Comparison of ENCODE assay signal across 18 cellular contexts in genomic region chr2:152445375-152445774, GRCh38.
DNase-seq lines count a peak whose midpoint lies in the region; ATAC-seq, FAIRE-seq and TF ChIP-seq lines count a peak whose summit lies in the region.
"Had no signal": no experiment of that assay in that cellular context is flagged by ENCODE, and none has a peak within 500 bp of the region (broad histone marks: within the 10 kb centered on the region; RNA-seq: fewer than 3 reads in every experiment).

No MANE protein-coding gene starts in this region.

- peaks cover 39% of the 10 kb centered on the region for H3K4me1 ChIP-seq in RWPE2 (ENCODE audit: insufficient read depth, poor library complexity, severe bottlenecking)
- peaks cover 65% of the 10 kb centered on the region for H3K4me1 ChIP-seq in keratinocyte (ENCODE audit: control insufficient read depth, extremely low read depth, insufficient read depth, low read length)
- H3K4me1 ChIP-seq in Peyer's patch = no peaks in the 10 kb centered on the region

- TF ChIP-seq CTCF in RWPE2 (IDR thresholded peaks at IDR 0.05; ENCODE audit: poor library complexity, severe bottlenecking) (no peak), keratinocyte (optimal IDR thresholded peaks at IDR 0.05 in 1 of 3, IDR thresholded peaks at IDR 0.05 in 1 of 3, conservative IDR thresholded peaks at IDR 0.05 in 1 of 3; ENCODE audit: extremely low read depth in 1 of 3, insufficient read depth in 2 of 3, low read length in 3 of 3) (no peak), Peyer's patch (IDR thresholded peaks at IDR 0.05) (no peak)

- H3K9ac ChIP-seq in keratinocyte (ENCODE audit: control insufficient read depth, extremely low read depth, insufficient read depth, low read length) = peak overlapping the region; percentile 51

- H3K9me3 ChIP-seq in RWPE2 (ENCODE audit: severe bottlenecking) = no peaks in the 10 kb centered on the region
- no peaks in the 10 kb centered on the region for H3K9me3 ChIP-seq in keratinocyte (ENCODE audit: control insufficient read depth, low read depth, low read length)
- no peaks in the 10 kb centered on the region for H3K9me3 ChIP-seq in Peyer's patch
- H3K9me3 ChIP-seq: stomach had no signal

- FAIRE-seq in keratinocyte (lab: Jason Lieb, UNC) = no peak
- FAIRE-seq: H1 had no signal

- H3K79me2 ChIP-seq in keratinocyte (ENCODE audit: control insufficient read depth, insufficient read depth, low read length) = peaks cover 76% of the 10 kb centered on the region

- TF ChIP-seq POLR2A in Peyer's patch (IDR thresholded peaks at IDR 0.05) = no peak

- no peaks in the 10 kb centered on the region for H4K20me1 ChIP-seq in keratinocyte (ENCODE audit: control insufficient read depth, extremely low read depth, insufficient read depth, low read length)

- dilution Hi-C loops in keratinocyte (cut with MboI; ENCODE audit: extremely low pct_ligation_motif_present, low sequenced_read_pairs) = no loop called here

- no peak overlapping the region for H3K4me3 ChIP-seq in RWPE2 (ENCODE audit: severe bottlenecking)
- no peak overlapping the region for H3K4me3 ChIP-seq in keratinocyte (ENCODE audit: control insufficient read depth in 2 of 3, extremely low read depth in 1 of 3, insufficient read depth in 2 of 3, low read depth in 1 of 3, low read length in 3 of 3)
- H3K4me3 ChIP-seq in Peyer's patch = no peak overlapping the region
- H3K4me3 ChIP-seq: hepatocyte, stomach had no signal

- ATAC-seq in GM18511 (IDR thresholded peaks at IDR 0.05; ENCODE audit: unreplicated experiment) (peak; percentile 15), RWPE2 (ENCODE audit: low read depth) (peak; percentile 27)

- H3K27ac ChIP-seq in RWPE2 (ENCODE audit: poor library complexity, severe bottlenecking) = peak overlapping the region; percentile 72
- peak overlapping the region; percentile 80 for H3K27ac ChIP-seq in keratinocyte (ENCODE audit: control insufficient read depth, insufficient read depth, low read length)
- peak overlapping the region; percentile 98 for H3K27ac ChIP-seq in temporal lobe (ENCODE audit: low read depth, low read length)
- no peak overlapping the region for H3K27ac ChIP-seq in Peyer's patch
- H3K27ac ChIP-seq: hepatocyte had no signal

- peak overlapping the region; percentile 57 for H3K4me2 ChIP-seq in keratinocyte (ENCODE audit: control insufficient read depth, extremely low read depth, insufficient read depth, low read depth, low read length)
- H3K4me2 ChIP-seq: hepatocyte had no signal

- H3K36me3 ChIP-seq in RWPE2 (ENCODE audit: low read depth) (no peaks in the 10 kb centered on the region), keratinocyte (ENCODE audit: control insufficient read depth in 2 of 2, extremely low read depth in 1 of 2, insufficient read depth in 2 of 2, low read length in 2 of 2) (no peaks in the 10 kb centered on the region), Peyer's patch (no peaks in the 10 kb centered on the region)
- H3K36me3 ChIP-seq: stomach had no signal

- H3K27me3 ChIP-seq in RWPE2 (ENCODE audit: insufficient read depth, poor library complexity, severe bottlenecking) (no peaks in the 10 kb centered on the region), keratinocyte (ENCODE audit: control insufficient read depth, extremely low read depth, insufficient read depth, low read length) (no peaks in the 10 kb centered on the region), Peyer's patch (no peaks in the 10 kb centered on the region)
- H3K27me3 ChIP-seq: hepatocyte, stomach had no signal

- H2AFZ ChIP-seq in keratinocyte (ENCODE audit: control insufficient read depth, low read length) = no peak overlapping the region
- H2AFZ ChIP-seq: hepatocyte had no signal

- no peaks in the 10 kb centered on the region for H3K9me1 ChIP-seq in keratinocyte (ENCODE audit: control insufficient read depth, extremely low read depth, insufficient read depth, low read length)

- DNase-seq in RWPE2 (ENCODE audit: low spot score) = no peak
- no peak for DNase-seq in keratinocyte (ENCODE audit: low read depth, low spot score)
- DNase-seq in NCI-H187 (lab: John Stamatoyannopoulos, UW) = no peak
- DNase-seq in Peyer's patch = no peak
- DNase-seq in NCI-H524 (lab: John Stamatoyannopoulos, UW) = no peak
- DNase-seq: activated CD4-positive, alpha-beta memory T cell treated with anti-CD3 and anti-CD28 coated beads, Interleukin-2, amount 10 ng/mL, durations not matched to agents 7 days and 5 days; activated T-cell treated with anti-CD3 and anti-CD28 coated beads, Interleukin-2, amount 50 U/mL, for 4 hours; DMS 273 treated with DMSO at 0.1 percent for 48 hours; effector memory CD4-positive, alpha-beta T cell; KG1; NCI-H1092 treated with DMSO at 0.1 percent for 48 hours; NCI-H2171; NCI-H748 treated with DMSO at 0.1 percent for 48 hours; stomach had no signal

Comparison
In these comparisons a context has a peak if more than half of its experiments do, and no peak if none do; other contexts are left out.
1. H3K27ac ChIP-seq: peak in RWPE2 (single experiment), keratinocyte (single experiment) and temporal lobe (single experiment); none in Peyer's patch (0 of 4).